In genomic region chr6:5099537-5099936, GRCh38 we compare ENCODE assay signal across 18 cellular contexts. TPM values are rescaled to one million over a fixed set of nuclear protein-coding genes. Genes with fewer than 3 reads are reported as not detected.
"Had no signal": no experiment of that assay in that cellular context is flagged by ENCODE, and none has a peak within 500 bp of the region (broad histone marks: within the 10 kb centered on the region; RNA-seq: fewer than 3 reads in every experiment).

No MANE protein-coding gene starts in this region.

- H3K9ac ChIP-seq: neural progenitor cell had no signal

- DNase-seq: activated CD4-positive, CD25-positive, alpha-beta regulatory T cell treated with anti-CD3 and anti-CD28 coated beads, Interleukin-2, amount 50 U/mL, for 72 hours; activated naive CD8-positive, alpha-beta T cell treated with anti-CD3 and anti-CD28 coated beads for 36 hours; activated T-cell treated with anti-CD3 and anti-CD28 coated beads for 4 hours; amniotic stem cell; caudate nucleus; effector memory CD8-positive, alpha-beta T cell; foreskin melanocyte; hypothalamus; kidney; left ventricle myocardium inferior; naive thymus-derived CD4-positive, alpha-beta T cell; stimulated activated CD4-positive, alpha-beta T cell treated with anti-CD3 and anti-CD28 coated beads, Interleukin-2, amount 100 ng/mL, for 24 hours; stimulated activated naive CD8-positive, alpha-beta T cell treated with anti-CD3 and anti-CD28 coated beads, Interleukin-15, Interleukin-2, amounts not matched to agents 100 U/mL and 50 U/mL, for 24 hours; substantia nigra; T-helper 2 cell had no signal

- H3K4me3 ChIP-seq: left ventricle myocardium inferior, neural progenitor cell, tibial nerve had no signal

- H3K36me3 ChIP-seq: left ventricle myocardium inferior, neural progenitor cell, tibial nerve had no signal

- H3K9me3 ChIP-seq: left ventricle myocardium inferior, tibial nerve had no signal

- H3K4me2 ChIP-seq: neural progenitor cell had no signal

- H3K27ac ChIP-seq: left ventricle myocardium inferior, neural progenitor cell, tibial nerve, VCaP had no signal

- ATAC-seq: effector memory CD8-positive, alpha-beta T cell; naive thymus-derived CD4-positive, alpha-beta T cell; stimulated activated naive CD8-positive, alpha-beta T cell treated with anti-CD3 and anti-CD28 coated beads, Interleukin-15, Interleukin-2, amounts not matched to agents 100 U/mL and 50 U/mL, for 24 hours had no signal

- H3K4me1 ChIP-seq: neural progenitor cell had no signal

- H2AFZ ChIP-seq: neural progenitor cell had no signal

- H3K27me3 ChIP-seq: neural progenitor cell, tibial nerve had no signal

RNA-seq across cellular contexts. Expression of gene PPP1R3G, which starts 14.4 kb away (rescaled TPM):
- polyA plus RNA-seq: naive thymus-derived CD4-positive, alpha-beta T cell had no signal
